ENCODE assay signal across 1 cellular context in genomic region chr14:89807905-89808304, GRCh38.
TF ChIP-seq lines count a peak whose summit lies in the region.

No MANE protein-coding gene starts in this region.

TF ChIP-seq in H1, 55 proteins besides CTCF, POLR2A, EP300 and RAD21:
- TF ChIP-seq SIX5 (IDR thresholded peaks at IDR 0.05; ENCODE audit: low read depth, low read length): peak; percentile 58
- no peak for TF ChIP-seq USF2 (IDR thresholded peaks at IDR 0.05; ENCODE audit: low read length)
